In the genomic region with DNA sequence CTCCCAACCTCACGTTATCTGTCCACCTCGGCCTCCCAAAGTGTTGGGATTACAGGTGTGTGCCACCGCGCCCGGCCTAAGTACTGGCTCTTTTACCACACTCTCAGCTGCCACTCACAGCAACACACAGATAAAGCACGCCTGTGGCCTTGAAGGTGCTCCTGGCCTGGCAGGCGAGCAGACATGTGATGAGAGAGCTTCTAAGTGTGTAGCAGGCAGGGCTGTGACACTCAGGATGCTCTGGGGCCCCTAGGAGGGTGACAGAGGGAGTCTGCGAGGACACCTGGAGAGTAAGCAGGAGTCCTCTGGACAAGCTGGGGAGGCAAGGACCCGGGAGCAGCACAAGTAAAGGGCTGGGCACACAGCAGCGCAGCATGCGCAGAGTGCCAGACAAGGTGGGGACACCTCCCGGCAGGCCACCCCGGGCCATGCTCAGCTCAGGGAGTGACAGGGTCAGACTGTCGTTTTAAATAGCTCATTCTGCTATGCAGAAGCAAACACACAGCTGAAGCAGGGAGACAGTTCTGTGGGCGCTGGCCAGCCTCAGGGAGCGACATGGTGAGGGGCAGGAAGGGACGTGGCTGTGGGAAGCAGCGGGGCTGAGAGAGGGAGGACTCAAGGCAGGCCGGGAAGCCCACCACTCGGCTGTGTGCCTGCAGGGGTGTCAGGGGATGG, we compare ENCODE assay signal across 18 cellular contexts.
"Had no signal": no experiment of that assay in that cellular context is flagged by ENCODE, and none has a peak within 500 bp of the region (broad histone marks: within the 10 kb centered on the region; RNA-seq: fewer than 3 reads in every experiment).

No MANE protein-coding gene starts in this region.

- H2AFZ ChIP-seq: neural progenitor cell had no signal

- H3K27ac ChIP-seq: coronary artery, neural progenitor cell, thoracic aorta, upper lobe of left lung had no signal

- ATAC-seq: left lobe of liver; naive thymus-derived CD8-positive, alpha-beta T cell; sciatic nerve; SK-N-SH treated with all-trans-retinoic acid at 6 μM for 48 hours; T-cell had no signal

- H3K4me3 ChIP-seq: coronary artery, neural progenitor cell, smooth muscle cell, thoracic aorta, upper lobe of left lung had no signal

- H3K4me1 ChIP-seq: neural progenitor cell had no signal

- H3K36me3 ChIP-seq: neural progenitor cell, thoracic aorta had no signal

- H3K27me3 ChIP-seq: neural progenitor cell, upper lobe of left lung had no signal

- H3K9ac ChIP-seq: neural progenitor cell had no signal

- DNase-seq: activated gamma-delta T cell treated with Interleukin-2 at 50 U/mL for 16 hours; activated T-cell treated with anti-CD3 and anti-CD28 coated beads, Interleukin-2, amount 50 U/mL, for 1 hour; mammary epithelial cell; naive thymus-derived CD8-positive, alpha-beta T cell; stimulated activated CD4-positive, alpha-beta T cell treated with anti-CD3 and anti-CD28 coated beads, Interleukin-15, amount 100 ng/mL, for 24 hours; stimulated activated naive CD4-positive, alpha-beta T cell; T-cell had no signal

- H3K4me2 ChIP-seq: neural progenitor cell, smooth muscle cell had no signal

- H3K9me3 ChIP-seq: thoracic aorta, upper lobe of left lung had no signal

- FAIRE-seq: astrocyte, endometrium, TTC549 had no signal
